Comparison of ENCODE assay signal across 12 cellular contexts in genomic region chr11:30131535-30131934, GRCh38.
DNase-seq lines count a peak whose midpoint lies in the region; ATAC-seq and TF ChIP-seq lines count a peak whose summit lies in the region.
"Had no signal": no experiment of that assay in that cellular context is flagged by ENCODE, and none has a peak within 500 bp of the region (broad histone marks: within the 10 kb centered on the region; RNA-seq: fewer than 3 reads in every experiment).

No MANE protein-coding gene starts in this region.

- H3K27ac ChIP-seq in right cardiac atrium (ENCODE audit: low read length), result no peak overlapping the region

- H3K36me3 ChIP-seq in BE2C, result no peaks in the 10 kb centered on the region

- H3K27me3 ChIP-seq in right cardiac atrium (ENCODE audit: control insufficient read depth, insufficient read depth) (no peaks in the 10 kb centered on the region), BE2C (no peaks in the 10 kb centered on the region)

- no peak overlapping the region for H3K4me3 ChIP-seq in right cardiac atrium (ENCODE audit: low read length)
- no peak overlapping the region for H3K4me3 ChIP-seq in BE2C (ENCODE audit: low read depth, low read length)

- H3K9me3 ChIP-seq in right cardiac atrium (ENCODE audit: control insufficient read depth, low read length) (no peaks in the 10 kb centered on the region), BE2C (no peaks in the 10 kb centered on the region)

- TF ChIP-seq CTCF in BE2C (IDR thresholded peaks at IDR 0.05; ENCODE audit: low read depth, low read length), result no peak

- DNase-seq in Ammon's horn (ENCODE audit: low spot score) (peak; percentile 30), NCI-H226 (peak; percentile 12), right cardiac atrium (no peak), T-helper 1 cell (no peak), NCI-H187 (lab: John Stamatoyannopoulos, UW) (no peak), BE2C (no peak), NCI-H345 treated with DMSO at 0.1 percent for 48 hours (lab: John Stamatoyannopoulos, UW; ENCODE audit: unreplicated experiment) (no peak)
- DNase-seq: activated T-cell treated with anti-CD3 and anti-CD28 coated beads for 4 hours, cortex of kidney, naive B cell, T-helper 17 cell had no signal

- ATAC-seq in GM21381 (IDR thresholded peaks at IDR 0.05; ENCODE audit: unreplicated experiment) (peak; percentile 77), right cardiac atrium (peak; percentile 45 to 87)
- ATAC-seq: T-helper 17 cell had no signal

- intact Hi-C loops in right cardiac atrium (cut with DNase I), result loop anchor here in 1 of 4 donors (5.0 kb wide), 1 partner anchor 66 kb away; no protein-coding TSS in a partner anchor

- 72% methylated on average over 2 of the region's 2 CpGs for WGBS in right cardiac atrium

- no peaks in the 10 kb centered on the region for H3K4me1 ChIP-seq in right cardiac atrium (ENCODE audit: control insufficient read depth, insufficient read depth, low read length)
- no peaks in the 10 kb centered on the region for H3K4me1 ChIP-seq in BE2C

Comparison
In these comparisons a context has a peak if more than half of its experiments do, and no peak if none do; other contexts are left out.
1. DNase-seq: peak in Ammon's horn (single experiment) and NCI-H226 (single experiment); none in right cardiac atrium (0 of 3), T-helper 1 cell (0 of 5), NCI-H187 (0 of 2), BE2C (single experiment) and NCI-H345 treated with DMSO at 0.1 percent for 48 hours (single experiment).